In the genomic region with DNA sequence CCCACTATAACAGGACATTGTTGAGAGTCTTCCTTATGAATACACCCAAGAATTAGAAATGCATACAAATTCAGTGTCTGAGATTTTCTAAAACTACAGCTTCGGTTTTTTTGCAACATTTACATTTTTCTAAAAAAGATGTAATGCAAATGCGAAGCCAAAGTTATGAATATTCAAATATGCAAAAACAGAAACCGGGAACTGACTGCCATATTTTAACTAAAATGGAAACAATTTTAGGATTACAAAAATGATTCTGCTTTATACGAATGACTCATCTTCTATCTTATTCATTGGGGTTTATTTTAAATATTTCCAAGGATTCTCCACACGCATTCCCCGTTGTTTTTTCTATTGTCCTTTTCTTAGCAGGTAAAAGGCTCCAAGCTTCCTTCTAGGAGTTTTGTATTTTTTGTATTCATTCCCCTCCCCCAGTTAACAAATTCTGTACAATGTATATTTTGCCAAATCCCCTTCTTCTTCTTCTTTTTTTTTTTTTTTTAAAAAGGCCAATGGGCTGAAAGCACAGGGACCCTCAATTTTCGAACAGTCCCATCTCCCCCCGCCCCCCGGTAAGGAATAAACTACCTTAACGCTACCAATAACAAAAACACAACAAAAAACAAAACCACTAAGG, we compare ENCODE assay signal across 8 cellular contexts. TPM values are rescaled to one million over a fixed set of nuclear protein-coding genes. Genes with fewer than 3 reads are reported as not detected.
DNase-seq lines count a peak whose midpoint lies in the region; ATAC-seq, FAIRE-seq and TF ChIP-seq lines count a peak whose summit lies in the region.

No MANE protein-coding gene starts in this region.

- no peaks in the 10 kb centered on the region for H3K27me3 Mint-ChIP-seq in astrocyte (ENCODE audit: low read depth, unreplicated experiment)
- no peaks in the 10 kb centered on the region for H3K27me3 Mint-ChIP-seq in memory B cell

- H3K27me3 ChIP-seq in right atrium auricular region (no peaks in the 10 kb centered on the region), astrocyte (ENCODE audit: insufficient read depth, low read length) (no peaks in the 10 kb centered on the region)

- peaks cover 3% of the 10 kb centered on the region for H3K36me3 Mint-ChIP-seq in astrocyte (ENCODE audit: low read depth, unreplicated experiment)
- H3K36me3 Mint-ChIP-seq in memory B cell: peaks cover 11% of the 10 kb centered on the region

- intact Hi-C loops in left cardiac atrium (cut with DNase I): no loop called here

- H2AFZ ChIP-seq in astrocyte (ENCODE audit: low read depth, low read length): no peak overlapping the region

- peaks cover 26% of the 10 kb centered on the region for H4K20me1 ChIP-seq in astrocyte (ENCODE audit: insufficient read depth, low read length)

- no peak for FAIRE-seq in astrocyte (lab: Jason Lieb, UNC)

- H3K4me1 Mint-ChIP-seq in astrocyte (ENCODE audit: low read depth, unreplicated experiment) (peaks cover 9% of the 10 kb centered on the region), memory B cell (peaks cover 27% of the 10 kb centered on the region)

- H3K9me3 Mint-ChIP-seq in astrocyte (ENCODE audit: unreplicated experiment): no peaks in the 10 kb centered on the region
- no peaks in the 10 kb centered on the region for H3K9me3 Mint-ChIP-seq in memory B cell

- H3K27ac ChIP-seq in right atrium auricular region (peak overlapping the region; percentile 94 to 97), astrocyte (ENCODE audit: low read depth, low read length) (peak overlapping the region; percentile 90)

- peaks cover 74% of the 10 kb centered on the region for H3K79me2 ChIP-seq in astrocyte (ENCODE audit: insufficient read depth, low read length)

- no peak for DNase-seq in right atrium auricular region (ENCODE audit: low spot score)
- DNase-seq in left cardiac atrium: no peak
- no peak for DNase-seq in astrocyte (ENCODE audit: low read depth)
- DNase-seq in memory B cell (ENCODE audit: low spot score in 2 of 2): no peak
- no peak for DNase-seq in NCI-H2196 treated with DMSO at 0.1 percent for 48 hours (lab: John Stamatoyannopoulos, UW; ENCODE audit: unreplicated experiment)
- no peak for DNase-seq in DMS114 treated with DMSO at 0.1 percent for 48 hours (lab: John Stamatoyannopoulos, UW; ENCODE audit: unreplicated experiment)
- DNase-seq in ACHN: no peak

- TF ChIP-seq CTCF in right atrium auricular region (IDR thresholded peaks at IDR 0.05) (no peak), astrocyte (IDR thresholded peaks at IDR 0.05; ENCODE audit: insufficient read depth, low read depth, low read length) (no peak)

- H3K9me3 ChIP-seq in right atrium auricular region (no peaks in the 10 kb centered on the region), astrocyte (ENCODE audit: insufficient read depth, low read depth, low read length) (no peaks in the 10 kb centered on the region)

- H3K27ac Mint-ChIP-seq in astrocyte (ENCODE audit: unreplicated experiment): peak overlapping the region; percentile 80
- H3K27ac Mint-ChIP-seq in memory B cell: peak overlapping the region; percentile 91

- H3K4me3 ChIP-seq in right atrium auricular region (peak overlapping the region; percentile 78 to 91), astrocyte (ENCODE audit: insufficient read depth, low read depth, low read length) (peak overlapping the region; percentile 90)

- H3K36me3 ChIP-seq in right atrium auricular region: peaks cover 14% of the 10 kb centered on the region
- peaks cover 23% of the 10 kb centered on the region for H3K36me3 ChIP-seq in astrocyte (ENCODE audit: insufficient read depth, low read length)

- ATAC-seq in left cardiac atrium (no peak), memory B cell (ENCODE audit: low read depth) (no peak), GM21737 (IDR thresholded peaks at IDR 0.05; ENCODE audit: unreplicated experiment) (no peak)

- H3K4me1 ChIP-seq in right atrium auricular region (peaks cover 0 to 44% of the 10 kb centered on the region in 2 donors), astrocyte (ENCODE audit: insufficient read depth, low read length) (peaks cover 22% of the 10 kb centered on the region)

- peak overlapping the region; percentile 94 for H3K9ac ChIP-seq in astrocyte (ENCODE audit: low read length)

- peak overlapping the region; percentile 99 for H3K4me3 Mint-ChIP-seq in astrocyte (ENCODE audit: unreplicated experiment)
- peak overlapping the region; percentile 99 for H3K4me3 Mint-ChIP-seq in memory B cell

- in situ Hi-C loops in ACHN (cut with HindIII; ENCODE audit: low pct_ligation_motif_present, low pct_unique_long_range_greater_than_20kb, low sequenced_read_pairs): no loop called here

- peak overlapping the region; percentile 85 for H3K4me2 ChIP-seq in astrocyte (ENCODE audit: low read length)

RNA-seq across cellular contexts. Expression of gene ARPC5, which starts 1.0 kb away (rescaled TPM):
- total RNA-seq in right atrium auricular region (10 to 100 TPM; 39.2 to 47.0 TPM), left cardiac atrium (10 to 100 TPM; 62.0 to 71.4 TPM), astrocyte (171 and 180 TPM in 2 replicates)

RNA-seq across cellular contexts. Expression of gene APOBEC4, which starts 18.6 kb away (rescaled TPM):
- total RNA-seq in right atrium auricular region (not detected), left cardiac atrium (not detected), astrocyte (not detected in 2 replicates)

RNA-seq across cellular contexts. Expression of gene NCF2, which starts 44.3 kb away (rescaled TPM):
- total RNA-seq in right atrium auricular region: 10 to 100 TPM in 1 of 2 donors, 1 to 10 TPM in 1; 3.2 to 10.7 TPM
- total RNA-seq in left cardiac atrium: 10 to 100 TPM in 1 of 2 donors, 1 to 10 TPM in 1; 9.7 to 16.0 TPM
- 4.3 and 4.9 TPM in 2 replicates for total RNA-seq in astrocyte
